27 cellular contexts compared by ENCODE assay signal in the genomic region with DNA sequence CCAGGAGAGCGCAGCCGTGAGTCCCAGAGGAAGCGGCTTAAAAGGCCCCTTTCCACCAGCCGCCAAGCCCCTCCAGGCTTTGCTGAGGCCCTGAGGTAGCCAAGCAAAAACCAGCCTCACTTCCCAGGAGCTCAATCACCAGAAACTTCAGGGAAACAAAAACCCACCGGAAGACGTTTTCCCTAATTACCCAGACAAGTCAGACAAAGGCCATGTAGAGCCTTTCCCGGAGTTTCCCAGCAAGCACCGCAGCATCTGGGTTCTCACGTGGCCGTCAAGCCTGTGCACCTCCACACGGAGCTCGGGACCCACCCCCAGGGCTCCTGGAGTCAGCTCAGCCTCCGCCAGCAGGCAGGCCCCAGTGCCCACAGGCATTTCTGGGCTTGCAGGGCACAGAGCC. TPM values are rescaled to one million over a fixed set of nuclear protein-coding genes. Genes with fewer than 3 reads are reported as not detected.
DNase-seq lines count a peak whose midpoint lies in the region; ATAC-seq and TF ChIP-seq lines count a peak whose summit lies in the region.
"Had no signal": no experiment of that assay in that cellular context is flagged by ENCODE, and none has a peak within 500 bp of the region (broad histone marks: within the 10 kb centered on the region; RNA-seq: fewer than 3 reads in every experiment).

No MANE protein-coding gene starts in this region.

- H3K4me1 ChIP-seq in BLaER1 treated with 17β-estradiol and CSF1 and Interleukin-3, amounts not matched to agents 10 nM and 100 nM = peaks cover 86 to 96% (median 93%) of the 10 kb centered on the region in 10 experiments
- H3K4me1 ChIP-seq in HEK293 (ENCODE audit: control insufficient read depth, insufficient read depth, low read length) = no peaks in the 10 kb centered on the region
- peaks cover 0 to under 1% (median 0%) of the 10 kb centered on the region in 3 donors for H3K4me1 ChIP-seq in esophagus squamous epithelium
- H3K4me1 ChIP-seq: Caco-2 had no signal

- H3K9me2 ChIP-seq in neural cell (ENCODE audit: insufficient read depth, low read length) = no peaks in the 10 kb centered on the region

- intact Hi-C loops in esophagus squamous epithelium (cut with DNase I) = loop anchor here (5.0 to 10.0 kb wide), 2 partner anchors 109 to 291 kb away; no protein-coding TSS in a partner anchor

- no peaks in the 10 kb centered on the region for H3K36me3 Mint-ChIP-seq in brain
- H3K36me3 Mint-ChIP-seq: stimulated activated memory B cell treated with anti-CD40 and anti-IgM and Interleukin-4, amounts not matched to agents 10 μg/mL and 1 μg/mL and 100 μg/mL, for 72 hours had no signal

- TF ChIP-seq RAD21 in neural cell (conservative IDR thresholded peaks at IDR 0.05) = no peak

- H3K9ac ChIP-seq in BLaER1 treated with 17β-estradiol and CSF1 and Interleukin-3, amounts not matched to agents 10 nM and 100 nM = peak overlapping the region in 10 of 11 experiments; percentile 16 to 66 (median 44); a peak in 17 of 22 replicates
- H3K9ac ChIP-seq in neural cell (ENCODE audit: low read length) = peak overlapping the region; percentile 36

- ATAC-seq in GM18870 (IDR thresholded peaks at IDR 0.05; ENCODE audit: unreplicated experiment) = no peak
- ATAC-seq in stimulated activated naive CD8-positive, alpha-beta T cell treated with anti-CD3 and anti-CD28 coated beads, Interleukin-15, amount 100 ng/mL, for 72 hours = no peak
- ATAC-seq: activated T-cell treated with anti-CD3 and anti-CD28 coated beads, Interleukin-2, amount 50 U/mL, for 72 hours; PC-3; stimulated activated memory B cell treated with anti-CD40 and anti-IgM and Interleukin-4, amounts not matched to agents 10 μg/mL and 1 μg/mL and 100 μg/mL, for 72 hours had no signal

- H3K27ac Mint-ChIP-seq in brain = peak overlapping the region in 4 of 5 experiments; percentile 76 to 97 (median 96)
- H3K27ac Mint-ChIP-seq in stimulated activated naive CD8-positive, alpha-beta T cell treated with anti-CD3 and anti-CD28 coated beads, Interleukin-15, amount 100 ng/mL, for 72 hours = no peak overlapping the region
- H3K27ac Mint-ChIP-seq: activated T-cell treated with anti-CD3 and anti-CD28 coated beads, Interleukin-2, amount 50 U/mL, for 72 hours; stimulated activated memory B cell treated with anti-CD40 and anti-IgM and Interleukin-4, amounts not matched to agents 10 μg/mL and 1 μg/mL and 100 μg/mL, for 72 hours; T-helper 2 cell treated with Interferon-gamma antibody and Interleukin-4, amounts not matched to agents 5 μg/mL and 100 μg/mL, for 36 hours had no signal

- H3K4me3 ChIP-seq in BLaER1 treated with 17β-estradiol and CSF1 and Interleukin-3, amounts not matched to agents 10 nM and 100 nM = peak overlapping the region in 2 of 10 experiments; percentile 13 to 25; a peak in 4 of 20 replicates
- H3K4me3 ChIP-seq in HEK293 (ENCODE audit: low read depth, low read length) = no peak overlapping the region
- H3K4me3 ChIP-seq in neural cell (ENCODE audit: low read length) = no peak overlapping the region
- H3K4me3 ChIP-seq in esophagus squamous epithelium = no peak overlapping the region
- H3K4me3 ChIP-seq: left ventricle myocardium inferior had no signal

- no peak overlapping the region for H2AFZ ChIP-seq in neural cell (ENCODE audit: low read depth, low read length)

- H4K20me1 ChIP-seq in BLaER1 treated with 17β-estradiol and CSF1 and Interleukin-3, amounts not matched to agents 10 nM and 100 nM = no peaks in the 10 kb centered on the region
- no peaks in the 10 kb centered on the region for H4K20me1 ChIP-seq in neural cell (ENCODE audit: insufficient read depth)

- H3K36me3 ChIP-seq in BLaER1 treated with 17β-estradiol and CSF1 and Interleukin-3, amounts not matched to agents 10 nM and 100 nM = no peaks in the 10 kb centered on the region
- H3K36me3 ChIP-seq in HEK293 (ENCODE audit: control insufficient read depth in 2 of 2, insufficient read depth in 1 of 2, low read length in 2 of 2) (no peaks in the 10 kb centered on the region), neural cell (ENCODE audit: insufficient read depth, low read length) (no peaks in the 10 kb centered on the region), esophagus squamous epithelium (no peaks in the 10 kb centered on the region)
- H3K36me3 ChIP-seq: left ventricle myocardium inferior had no signal

- H3K79me2 ChIP-seq in neural cell (replicated peaks; ENCODE audit: insufficient read depth, low read length) = no peaks in the 10 kb centered on the region

- 66 to 93% methylated on average over 3 to 9 of the region's 13 CpGs for WGBS in esophagus squamous epithelium, 2 donors

- H3K27ac ChIP-seq in BLaER1 treated with 17β-estradiol and CSF1 and Interleukin-3, amounts not matched to agents 10 nM and 100 nM = peak overlapping the region; percentile 9 to 76 (median 62); a peak in 21 of 22 replicates
- H3K27ac ChIP-seq in HEK293 (ENCODE audit: extremely low read depth, low read depth, low read length) (no peak overlapping the region), neural cell (ENCODE audit: low read length) (peak overlapping the region; percentile 1), esophagus squamous epithelium (no peak overlapping the region)
- H3K27ac ChIP-seq: left ventricle myocardium inferior had no signal

- peaks cover 68% of the 10 kb centered on the region for H3K4me1 Mint-ChIP-seq in brain
- peaks cover 16% of the 10 kb centered on the region for H3K4me1 Mint-ChIP-seq in stimulated activated naive CD8-positive, alpha-beta T cell treated with anti-CD3 and anti-CD28 coated beads, Interleukin-15, amount 100 ng/mL, for 72 hours

- CTCF ChIA-PET in HEK293 (lab: Yijun Ruan, JAX) = no interaction called here

- no peaks in the 10 kb centered on the region for H3K9me3 Mint-ChIP-seq in brain
- H3K9me3 Mint-ChIP-seq in stimulated activated naive CD8-positive, alpha-beta T cell treated with anti-CD3 and anti-CD28 coated beads, Interleukin-15, amount 100 ng/mL, for 72 hours = no peaks in the 10 kb centered on the region
- H3K9me3 Mint-ChIP-seq: activated T-cell treated with anti-CD3 and anti-CD28 coated beads, Interleukin-2, amount 50 U/mL, for 72 hours; T-helper 2 cell treated with Interferon-gamma antibody and Interleukin-4, amounts not matched to agents 5 μg/mL and 100 μg/mL, for 36 hours had no signal

- peak overlapping the region; percentile 79 to 93 (median 89) for H3K4me2 ChIP-seq in BLaER1 treated with 17β-estradiol and CSF1 and Interleukin-3, amounts not matched to agents 10 nM and 100 nM
- H3K4me2 ChIP-seq in neural cell (ENCODE audit: low read length) = no peak overlapping the region

- no peak for DNase-seq in stimulated activated naive CD8-positive, alpha-beta T cell treated with anti-CD3 and anti-CD28 coated beads, Interleukin-15, amount 100 ng/mL, for 72 hours
- DNase-seq in stimulated activated CD4-positive, alpha-beta T cell treated with anti-CD3 and anti-CD28 coated beads, Interleukin-4, amount 100 ng/mL, for 24 hours = no peak
- DNase-seq in esophagus squamous epithelium (lab: John Stamatoyannopoulos, UW) = no peak
- DNase-seq: activated CD4-positive, alpha-beta T cell treated with anti-CD3 and anti-CD28 coated beads, Interleukin-2, amount 50 U/mL, for 48 hours; activated CD4-positive, CD25-positive, alpha-beta regulatory T cell treated with anti-CD3 and anti-CD28 coated beads, Interleukin-2, amount 50 U/mL, for 72 hours; activated naive CD4-positive, alpha-beta T cell; activated T-cell treated with anti-CD3 and anti-CD28 coated beads, Interleukin-2, amount 50 U/mL, for 72 hours; C1 segment of cervical spinal cord; Caco-2; GF-D8; left ventricle myocardium inferior; mesenchymal stem cell; NCI-H1436 treated with DMSO at 0.1 percent for 48 hours; NCI-H2171; NCI-H510A treated with DMSO at 0.1 percent for 48 hours; NK-92 treated with Interleukin-12 subunit alpha and Interleukin-12 subunit beta, amount 100 ng/mL, for 24 hours; occipital lobe; PC-3; Right ventricle myocardium superior had no signal

- no peaks in the 10 kb centered on the region for H3F3A ChIP-seq in neural cell (ENCODE audit: insufficient read depth, low read length, poor library complexity, severe bottlenecking)

- TF ChIP-seq CTCF in HEK293 (tag by site-specific recombination; IDR thresholded peaks at IDR 0.05) = no peak
- no peak for TF ChIP-seq CTCF in brain (conservative IDR thresholded peaks at IDR 0.05)
- no peak for TF ChIP-seq CTCF in neural cell (IDR thresholded peaks at IDR 0.05; ENCODE audit: poor library complexity, severe bottlenecking)
- no peak for TF ChIP-seq CTCF in esophagus squamous epithelium (IDR thresholded peaks at IDR 0.05)

- POLR2A ChIA-PET in HEK293 (lab: Yijun Ruan, JAX) = no interaction called here

- no peak for TF ChIP-seq EP300 in neural cell (conservative IDR thresholded peaks at IDR 0.05; ENCODE audit: poor library complexity, severe bottlenecking)

- peaks cover 0 to under 1% (median 0%) of the 10 kb centered on the region in 11 experiments; a peak in 2 of 22 replicates for H3K27me3 ChIP-seq in BLaER1 treated with 17β-estradiol and CSF1 and Interleukin-3, amounts not matched to agents 10 nM and 100 nM
- no peaks in the 10 kb centered on the region for H3K27me3 ChIP-seq in neural cell (ENCODE audit: insufficient read depth, low read depth, low read length)
- peaks cover 0 to 40% (median 0%) of the 10 kb centered on the region in 4 donors for H3K27me3 ChIP-seq in esophagus squamous epithelium

- peaks cover 8% of the 10 kb centered on the region for H3K27me3 Mint-ChIP-seq in brain
- H3K27me3 Mint-ChIP-seq in stimulated activated naive CD8-positive, alpha-beta T cell treated with anti-CD3 and anti-CD28 coated beads, Interleukin-15, amount 100 ng/mL, for 72 hours = no peaks in the 10 kb centered on the region
- H3K27me3 Mint-ChIP-seq: stimulated activated memory B cell treated with anti-CD40 and anti-IgM and Interleukin-4, amounts not matched to agents 10 μg/mL and 1 μg/mL and 100 μg/mL, for 72 hours had no signal

- peak overlapping the region; percentile 18 to 62 (median 54) for H3K4me3 Mint-ChIP-seq in brain
- no peak overlapping the region for H3K4me3 Mint-ChIP-seq in stimulated activated naive CD8-positive, alpha-beta T cell treated with anti-CD3 and anti-CD28 coated beads, Interleukin-15, amount 100 ng/mL, for 72 hours
- H3K4me3 Mint-ChIP-seq: activated T-cell treated with anti-CD3 and anti-CD28 coated beads, Interleukin-2, amount 50 U/mL, for 72 hours; stimulated activated memory B cell treated with anti-CD40 and anti-IgM and Interleukin-4, amounts not matched to agents 10 μg/mL and 1 μg/mL and 100 μg/mL, for 72 hours; T-helper 2 cell treated with Interferon-gamma antibody and Interleukin-4, amounts not matched to agents 5 μg/mL and 100 μg/mL, for 36 hours had no signal

- peaks cover 0 to 14% (median 0%) of the 10 kb centered on the region in 11 experiments; a peak in 6 of 22 replicates for H3K9me3 ChIP-seq in BLaER1 treated with 17β-estradiol and CSF1 and Interleukin-3, amounts not matched to agents 10 nM and 100 nM (replicated peaks in 1 of 11)
- H3K9me3 ChIP-seq in HEK293 (ENCODE audit: control insufficient read depth, insufficient read depth, low read depth, low read length) (no peaks in the 10 kb centered on the region), neural cell (ENCODE audit: low read length) (no peaks in the 10 kb centered on the region), esophagus squamous epithelium (no peaks in the 10 kb centered on the region)
- H3K9me3 ChIP-seq: Caco-2, left ventricle myocardium inferior had no signal

- no peak for TF ChIP-seq POLR2A in esophagus squamous epithelium (IDR thresholded peaks at IDR 0.05)

RNA-seq across cellular contexts. Expression of a gene that starts 10.2 kb away (rescaled TPM):
- polyA plus RNA-seq in brain (ENCODE audit: insufficient read depth, low read depth, low replicate concordance) (11.8 TPM), neural cell (20.1 and 24.1 TPM in 2 replicates)
- 23.3 and 24.1 TPM in 2 replicates for polyA minus RNA-seq in neural cell
- 10 to 100 TPM in 1 of 4 donors, 1 to 10 TPM in 3; 5.7 to 10.1 (median 9.8) TPM for total RNA-seq in esophagus squamous epithelium

RNA-seq across cellular contexts. Expression of a gene that starts 18.5 kb away (rescaled TPM):
- polyA plus RNA-seq in brain (ENCODE audit: insufficient read depth, low read depth, low replicate concordance) = 37.0 TPM
- 15.6 and 23.3 TPM in 2 replicates for polyA plus RNA-seq in neural cell
- 22.3 and 26.5 TPM in 2 replicates for polyA minus RNA-seq in neural cell
- total RNA-seq in esophagus squamous epithelium = 10 to 100 TPM; 19.1 to 41.4 (median 27.3) TPM

RNA-seq across cellular contexts. Expression of a gene that starts 30.8 kb away (rescaled TPM):
- 17.5 TPM for polyA plus RNA-seq in brain (ENCODE audit: insufficient read depth, low read depth, low replicate concordance)
- 1.0 and 3.1 TPM in 2 replicates for polyA plus RNA-seq in neural cell
- polyA minus RNA-seq in neural cell = 0.58 TPM in 1 of 2 replicates, not detected in the other
- total RNA-seq in esophagus squamous epithelium = 1 to 10 TPM in 2 of 4 donors, not detected in 2; 2.2 to 2.3 TPM
- total RNA-seq: LHCN-M2 had no signal

Comparison
In these comparisons a context has a peak if more than half of its experiments do, and no peak if none do; other contexts are left out.
1. H3K27ac ChIP-seq: peak in BLaER1 treated with 17β-estradiol and CSF1 and Interleukin-3, amounts not matched to agents 10 nM and 100 nM (11 of 11) and neural cell (single experiment); none in HEK293 (single experiment) and esophagus squamous epithelium (0 of 4).
2. H3K27ac Mint-ChIP-seq: peak in brain (4 of 5); none in stimulated activated naive CD8-positive, alpha-beta T cell treated with anti-CD3 and anti-CD28 coated beads, Interleukin-15, amount 100 ng/mL, for 72 hours (0 of 2).
3. H3K4me3 Mint-ChIP-seq: peak in brain (5 of 5); none in stimulated activated naive CD8-positive, alpha-beta T cell treated with anti-CD3 and anti-CD28 coated beads, Interleukin-15, amount 100 ng/mL, for 72 hours (0 of 2).